Comparison of ENCODE assay signal across 1 cellular context in the genomic region with DNA sequence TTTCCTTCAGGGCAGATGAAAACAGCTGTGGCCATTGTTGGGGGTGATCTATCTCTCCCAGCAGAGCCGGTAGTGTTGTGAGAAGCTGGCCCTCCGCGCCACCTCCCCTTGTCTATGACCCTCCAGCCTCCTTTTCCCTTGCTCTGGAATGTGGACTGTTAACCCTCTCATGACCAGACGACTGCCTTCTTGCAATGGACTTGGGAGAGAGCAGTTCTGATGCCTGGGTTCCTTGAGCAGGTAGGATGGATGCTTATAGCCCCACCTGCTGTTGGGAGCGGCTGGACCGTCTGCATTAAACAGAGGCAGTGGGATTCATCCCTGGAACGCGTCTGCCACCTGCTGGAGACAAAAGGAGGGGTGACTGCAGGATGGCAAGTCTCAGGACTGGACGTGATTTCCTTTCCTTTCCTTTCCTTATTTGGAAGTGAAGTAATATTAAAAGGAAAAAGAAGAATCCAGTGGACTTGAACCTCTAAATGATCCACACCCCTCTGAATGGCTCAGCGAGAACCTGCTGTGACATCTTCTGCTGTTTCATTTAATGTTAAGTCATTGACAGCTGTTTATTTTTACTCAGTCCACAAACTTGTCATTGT.
TF ChIP-seq lines count a peak whose summit lies in the region.

No MANE protein-coding gene starts in this region.

TF ChIP-seq in endothelial cell of umbilical vein, 7 proteins besides CTCF, POLR2A, EP300 and RAD21:
- no peak for TF ChIP-seq EZH2 (IDR thresholded peaks at IDR 0.05; ENCODE audit: borderline replicate concordance, low read depth, low read length, severe bottlenecking)
- TF ChIP-seq GATA2 (IDR thresholded peaks at IDR 0.05; ENCODE audit: insufficient read depth, insufficient read length, low read depth, low read length) = no peak
- TF ChIP-seq JUN (IDR thresholded peaks at IDR 0.05; ENCODE audit: borderline replicate concordance, insufficient read depth, insufficient read length, low read depth) = no peak
- no peak for TF ChIP-seq FOS (IDR thresholded peaks at IDR 0.05; ENCODE audit: borderline replicate concordance, insufficient read depth, low read length)
- TF ChIP-seq, protein P1, sequence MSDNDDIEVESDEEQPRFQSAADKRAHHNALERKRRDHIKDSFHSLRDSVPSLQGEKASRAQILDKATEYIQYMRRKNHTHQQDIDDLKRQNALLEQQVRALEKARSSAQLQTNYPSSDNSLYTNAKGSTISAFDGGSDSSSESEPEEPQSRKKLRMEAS (IDR thresholded peaks at IDR 0.05; ENCODE audit: insufficient read depth, insufficient read length) = no peak
- no peak for TF ChIP-seq MYC (IDR thresholded peaks at IDR 0.05; ENCODE audit: low read depth, low read length)
- TF ChIP-seq POLR2AphosphoS5 (IDR thresholded peaks at IDR 0.05; ENCODE audit: insufficient read depth, low read depth, low read length) = no peak
